ENCODE assay signal across 8 cellular contexts in genomic region chr6:70369332-70369950, GRCh38. TPM values are rescaled to one million over a fixed set of nuclear protein-coding genes. Genes with fewer than 3 reads are reported as not detected.
DNase-seq lines count a peak whose midpoint lies in the region; ATAC-seq and TF ChIP-seq lines count a peak whose summit lies in the region.

No MANE protein-coding gene starts in this region.

- H3K27ac Mint-ChIP-seq in activated naive CD4-positive, alpha-beta T cell treated with anti-CD3 and anti-CD28 coated beads, Interleukin-2, amount 50 U/mL, for 72 hours: no peak overlapping the region

- H3K27ac ChIP-seq in cardiac muscle cell: no peak overlapping the region

- H3K9me3 Mint-ChIP-seq in activated naive CD4-positive, alpha-beta T cell treated with anti-CD3 and anti-CD28 coated beads, Interleukin-2, amount 50 U/mL, for 72 hours: no peaks in the 10 kb centered on the region

- no peaks in the 10 kb centered on the region for H3K9me3 ChIP-seq in cardiac muscle cell (ENCODE audit: low read depth)

- ATAC-seq in activated naive CD4-positive, alpha-beta T cell treated with anti-CD3 and anti-CD28 coated beads, Interleukin-2, amount 50 U/mL, for 72 hours: peak; percentile 59 to 79
- no peak for ATAC-seq in HG03108 (IDR thresholded peaks at IDR 0.05; ENCODE audit: unreplicated experiment)

- peak; percentile 26 for DNase-seq in GM04504 (ENCODE audit: low read depth)
- DNase-seq in H4 (ENCODE audit: low spot score): peak; percentile 63
- DNase-seq in M059J (ENCODE audit: low read depth): peak; percentile 64
- DNase-seq in SKM-1 (lab: John Stamatoyannopoulos, UW; ENCODE audit: unreplicated experiment): peak; percentile 69
- peak in 1 of 2 donors; percentile 68 for DNase-seq in activated naive CD4-positive, alpha-beta T cell treated with anti-CD3 and anti-CD28 coated beads, Interleukin-2, amount 50 U/mL, for 72 hours (ENCODE audit: low spot score in 2 of 2)
- DNase-seq in cardiac muscle cell (ENCODE audit: low read depth in 1 of 2, low spot score in 1 of 2): peak; percentile 67 to 76
- peak; percentile 13 for DNase-seq in pulmonary artery endothelial cell (ENCODE audit: low read depth, low spot score)

- no peaks in the 10 kb centered on the region for H3K36me3 Mint-ChIP-seq in activated naive CD4-positive, alpha-beta T cell treated with anti-CD3 and anti-CD28 coated beads, Interleukin-2, amount 50 U/mL, for 72 hours

- no peaks in the 10 kb centered on the region for H3K36me3 ChIP-seq in cardiac muscle cell

- TF ChIP-seq CTCF in cardiac muscle cell (IDR thresholded peaks at IDR 0.05; ENCODE audit: low read depth, low read length): peak; percentile 94

- H3K27me3 ChIP-seq in cardiac muscle cell: no peaks in the 10 kb centered on the region

- H3K4me3 ChIP-seq in cardiac muscle cell: no peak overlapping the region

- H3K4me1 ChIP-seq in cardiac muscle cell (ENCODE audit: low read depth): no peaks in the 10 kb centered on the region

RNA-seq across cellular contexts. Expression of gene FAM135A, which starts 43.9 kb away (rescaled TPM):
- total RNA-seq in H4 (2014; rRNA removed; shearing (Covaris generic)): 15.3 and 17.5 TPM in 2 replicates
- total RNA-seq in M059J (2014; rRNA removed; shearing (Covaris generic)): 5.6 and 11.5 TPM in 2 replicates
- 10 to 100 TPM in 1 of 2 donors, 1 to 10 TPM in 1; 8.0 to 11.3 TPM for total RNA-seq in activated naive CD4-positive, alpha-beta T cell treated with anti-CD3 and anti-CD28 coated beads, Interleukin-2, amount 50 U/mL, for 72 hours
- total RNA-seq in cardiac muscle cell (11.0 and 27.1 TPM in 2 replicates), pulmonary artery endothelial cell (12.6 and 14.6 TPM in 2 replicates)
- polyA plus RNA-seq in cardiac muscle cell: 11.5 and 21.9 TPM in 2 replicates
